In the genomic region with DNA sequence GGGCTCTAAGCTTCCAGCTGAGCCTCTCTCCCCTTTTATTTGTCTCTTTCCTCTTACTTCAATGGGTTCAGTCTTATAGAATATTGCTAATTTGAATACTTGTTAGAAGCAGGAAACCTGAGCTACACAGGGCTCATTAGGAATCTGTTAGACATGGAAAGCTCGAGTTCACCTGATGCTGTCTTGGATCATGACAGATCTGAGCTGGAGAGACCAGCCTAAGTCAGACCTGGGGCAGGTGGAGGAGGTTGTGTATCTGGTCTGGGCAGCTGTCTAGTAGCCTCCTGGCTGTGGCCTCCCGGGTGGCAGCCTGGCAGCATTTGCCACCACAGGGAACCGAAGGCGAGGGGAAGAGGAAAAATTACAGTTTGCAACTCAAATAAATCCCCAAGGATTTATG, we compare ENCODE assay signal across 21 cellular contexts.
"Had no signal": no experiment of that assay in that cellular context is flagged by ENCODE, and none has a peak within 500 bp of the region (broad histone marks: within the 10 kb centered on the region; RNA-seq: fewer than 3 reads in every experiment).

No MANE protein-coding gene starts in this region.

- ATAC-seq: left ventricle myocardium superior; naive thymus-derived CD8-positive, alpha-beta T cell; sciatic nerve; stimulated activated naive B cell treated with anti-CD40 and anti-IgM and Interleukin-4, amounts not matched to agents 10 μg/mL and 1 μg/mL and 100 μg/mL, for 72 hours had no signal

- DNase-seq: activated CD4-positive, alpha-beta T cell treated with anti-CD3 and anti-CD28 coated beads for 1 hour; activated CD4-positive, alpha-beta T cell treated with anti-CD3 and anti-CD28 coated beads, Interleukin-2, amount 50 U/mL, for 1 hour; activated gamma-delta T cell treated with Interleukin-2 at 50 U/mL for 16 hours; activated T-cell treated with anti-CD3 and anti-CD28 coated beads, Interleukin-2, amount 50 U/mL, for 1 hour; aorta; brain microvascular endothelial cell; effector memory CD4-positive, alpha-beta T cell; foreskin melanocyte; glutamatergic neuron; left ventricle myocardium superior; mammary epithelial cell; naive thymus-derived CD8-positive, alpha-beta T cell; small intestine; stimulated activated CD4-positive, alpha-beta T cell treated with anti-CD3 and anti-CD28 coated beads, Interleukin-2, amount 100 ng/mL, for 24 hours; stimulated activated CD8-positive, alpha-beta memory T cell treated with anti-CD3 and anti-CD28 coated beads, Interleukin-4, amount 100 ng/mL, for 48 hours; stimulated activated naive B cell treated with anti-CD40 and anti-IgM and Interleukin-4, amounts not matched to agents 10 μg/mL and 1 μg/mL and 100 μg/mL, for 72 hours; trophoblast cell; WERI-Rb-1 had no signal

- H3K4me3 ChIP-seq: hepatocyte, neural progenitor cell had no signal

- H3K36me3 ChIP-seq: brain microvascular endothelial cell, neural progenitor cell, WERI-Rb-1 had no signal

- H3K27ac ChIP-seq: brain microvascular endothelial cell, neural progenitor cell, WERI-Rb-1 had no signal

- H3K27me3 ChIP-seq: brain microvascular endothelial cell, hepatocyte, neural progenitor cell had no signal

- H3K9ac ChIP-seq: neural progenitor cell had no signal
